Comparison of ENCODE assay signal across 13 cellular contexts in the genomic region with DNA sequence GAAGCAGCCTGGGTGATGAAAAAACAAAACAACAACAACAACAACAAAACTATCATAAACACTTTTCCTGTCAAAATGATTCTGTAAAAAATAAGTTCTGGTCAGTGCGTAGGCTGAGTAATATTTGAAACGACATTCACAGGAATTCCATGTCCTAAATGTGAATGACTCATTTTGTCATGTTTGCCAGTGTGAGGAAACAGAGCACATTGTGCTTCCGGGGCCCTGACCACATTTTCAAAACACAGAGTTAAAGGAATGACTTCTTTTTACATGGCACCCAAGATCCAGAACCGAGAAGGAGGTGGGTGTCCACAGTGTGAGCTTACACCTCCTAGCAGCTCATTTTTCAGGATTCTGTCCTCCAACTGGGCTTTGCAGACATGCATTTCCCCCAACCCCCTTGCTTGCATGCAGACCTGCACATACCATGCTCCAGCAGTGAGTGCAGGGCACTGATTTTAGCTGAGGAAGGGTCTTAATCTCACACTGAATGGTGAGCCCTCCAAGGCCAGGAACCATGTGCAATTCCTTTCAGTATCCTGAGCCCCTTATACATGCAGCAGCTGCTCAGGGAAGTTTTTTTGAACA. TPM values are rescaled to one million over a fixed set of nuclear protein-coding genes. Genes with fewer than 3 reads are reported as not detected.
A peak's percentile ranks its signal among the peaks of the same experiment; 100 is the strongest.
DNase-seq lines count a peak whose midpoint lies in the region; ATAC-seq, FAIRE-seq and TF ChIP-seq lines count a peak whose summit lies in the region.
"Had no signal": no experiment of that assay in that cellular context is flagged by ENCODE, and none has a peak within 500 bp of the region (broad histone marks: within the 10 kb centered on the region; RNA-seq: fewer than 3 reads in every experiment).

No MANE protein-coding gene starts in this region.

- H3K9me3 Mint-ChIP-seq in Caco-2 (ENCODE audit: unreplicated experiment): no peaks in the 10 kb centered on the region
- H3K9me3 Mint-ChIP-seq: memory B cell had no signal

- H3K79me2 ChIP-seq in GM23248 (ENCODE audit: insufficient read depth) (no peaks in the 10 kb centered on the region), hepatocyte (peaks cover 43% of the 10 kb centered on the region)

- intact Hi-C loops in Caco-2 (cut with micrococcal nuclease; ENCODE audit: unreplicated experiment): loop anchor here (5.0 kb wide), 1 partner anchor 178 kb away; no protein-coding TSS in a partner anchor

- no peak overlapping the region for H3K27ac ChIP-seq in GM23248
- peak overlapping the region; percentile 81 for H3K27ac ChIP-seq in hepatocyte
- H3K27ac ChIP-seq in small intestine (ENCODE audit: low read depth in 1 of 2, low read length in 1 of 2): peak overlapping the region; percentile 93

- TF ChIP-seq CTCF in hepatocyte (IDR thresholded peaks at IDR 0.05; ENCODE audit: poor library complexity) (no peak), Caco-2 (IDR thresholded peaks at IDR 0.05; ENCODE audit: insufficient read depth in 1 of 2, low read depth in 1 of 2, low read length in 1 of 2, severe bottlenecking in 1 of 2, unreplicated experiment in 1 of 2) (no peak)

- no peak overlapping the region for H3K4me3 ChIP-seq in GM23248
- no peak overlapping the region for H3K4me3 ChIP-seq in hepatocyte
- peak overlapping the region in 1 of 2 donors; percentile 67 for H3K4me3 ChIP-seq in small intestine (ENCODE audit: low read depth in 1 of 2, low read length in 2 of 2)
- no peak overlapping the region for H3K4me3 ChIP-seq in Caco-2 (ENCODE audit: low read depth, low read length)

- DNase-seq in GM23248 (peak; percentile 74), SW480 (ENCODE audit: low spot score) (peak; percentile 71), hepatocyte (ENCODE audit: low spot score) (no peak), small intestine (peak; percentile 60), Caco-2 (no peak), NCI-H69 (lab: John Stamatoyannopoulos, UW) (no peak)
- DNase-seq: DMS153 had no signal

- no peaks in the 10 kb centered on the region for H3K36me3 ChIP-seq in GM23248 (ENCODE audit: low read depth)
- H3K36me3 ChIP-seq in hepatocyte (replicated peaks; ENCODE audit: insufficient read depth, low read depth): no peaks in the 10 kb centered on the region
- no peaks in the 10 kb centered on the region for H3K36me3 ChIP-seq in small intestine (ENCODE audit: control insufficient read depth in 2 of 2, insufficient read depth in 2 of 2, low read length in 2 of 2)
- H3K36me3 ChIP-seq in Caco-2 (ENCODE audit: control insufficient read depth, insufficient read depth, low read length): no peaks in the 10 kb centered on the region

- H3K36me3 Mint-ChIP-seq in Caco-2 (ENCODE audit: insufficient read depth, unreplicated experiment): no peaks in the 10 kb centered on the region
- H3K36me3 Mint-ChIP-seq: memory B cell had no signal

- CTCF ChIA-PET in Caco-2 (lab: Charles Lee): no interaction called here

- H3K4me2 ChIP-seq in GM23248 (ENCODE audit: unreplicated experiment): no peak overlapping the region
- peak overlapping the region; percentile 69 for H3K4me2 ChIP-seq in hepatocyte

- peaks cover 5% of the 10 kb centered on the region; the same call in 1 of the 2 replicates for H3K27me3 ChIP-seq in GM23248 (replicated peaks; ENCODE audit: insufficient read depth)
- no peaks in the 10 kb centered on the region for H3K27me3 ChIP-seq in hepatocyte
- H3K27me3 ChIP-seq in small intestine (ENCODE audit: control insufficient read depth in 2 of 2, insufficient read depth in 2 of 2, low read length in 2 of 2): no peaks in the 10 kb centered on the region
- no peaks in the 10 kb centered on the region for H3K27me3 ChIP-seq in Caco-2 (replicated peaks; ENCODE audit: control insufficient read depth, insufficient read depth, low read length)

- FAIRE-seq in small intestine (lab: Jason Lieb, UNC): no peak
- FAIRE-seq: GM18507 had no signal

- no TSS peak for BruUV-seq in Caco-2 (replicated peaks; lab: Mats Ljungman, UMichigan)

- H3K9me2 ChIP-seq in GM23248 (ENCODE audit: insufficient read depth) (no peaks in the 10 kb centered on the region), hepatocyte (replicated peaks; ENCODE audit: insufficient read depth) (no peaks in the 10 kb centered on the region)

- ATAC-seq in HG03439 (IDR thresholded peaks at IDR 0.05; ENCODE audit: unreplicated experiment) (no peak), HG03432 (IDR thresholded peaks at IDR 0.05; ENCODE audit: unreplicated experiment) (no peak)

- 20 to 22% methylated on average over 4 of the region's 4 CpGs for WGBS in GM23248 (ENCODE audit: low coverage in 1 of 2, low lambda C conversion rate in 2 of 2, missing lambda C conversion rate in 2 of 2), 2 experiments
- 46% methylated on average over 4 of the region's 4 CpGs for WGBS in hepatocyte (ENCODE audit: low lambda C conversion rate, missing lambda C conversion rate)
- 9 to 26% (median 25%) methylated on average over 4 of the region's 4 CpGs for WGBS in small intestine, 3 donors

- H3K4me1 ChIP-seq in GM23248 (ENCODE audit: insufficient read depth): peaks cover 9% of the 10 kb centered on the region
- no peaks in the 10 kb centered on the region for H3K4me1 ChIP-seq in hepatocyte (ENCODE audit: insufficient read depth)
- H3K4me1 ChIP-seq in small intestine (ENCODE audit: control insufficient read depth in 2 of 2, insufficient read depth in 1 of 2, low read depth in 1 of 2, low read length in 1 of 2): peaks cover 5 to 6% of the 10 kb centered on the region in 2 donors
- peaks cover 21% of the 10 kb centered on the region for H3K4me1 ChIP-seq in Caco-2

- no peak overlapping the region for H3K4me3 Mint-ChIP-seq in Caco-2 (ENCODE audit: unreplicated experiment)
- H3K4me3 Mint-ChIP-seq: memory B cell had no signal

- H4K20me1 ChIP-seq in GM23248 (ENCODE audit: insufficient read depth): no peaks in the 10 kb centered on the region
- H4K20me1 ChIP-seq in hepatocyte (ENCODE audit: insufficient read depth, poor library complexity, severe bottlenecking): no peaks in the 10 kb centered on the region

- H2AFZ ChIP-seq in GM23248 (no peak overlapping the region; the same call in 1 of the 2 replicates), hepatocyte (no peak overlapping the region)

- H3K27me3 Mint-ChIP-seq in Caco-2 (ENCODE audit: insufficient read depth, unreplicated experiment): no peaks in the 10 kb centered on the region

- POLR2A ChIA-PET in Caco-2 (lab: Charles Lee): no interaction called here

- no peak overlapping the region for H3K27ac Mint-ChIP-seq in Caco-2 (ENCODE audit: unreplicated experiment)
- H3K27ac Mint-ChIP-seq: memory B cell had no signal

- H3K4me1 Mint-ChIP-seq in Caco-2 (ENCODE audit: low read depth, unreplicated experiment): peaks cover 6% of the 10 kb centered on the region
- H3K4me1 Mint-ChIP-seq: memory B cell had no signal

- no peaks in the 10 kb centered on the region for H3K9me3 ChIP-seq in GM23248 (ENCODE audit: low read depth)
- H3K9me3 ChIP-seq in hepatocyte (ENCODE audit: low read depth): no peaks in the 10 kb centered on the region
- no peaks in the 10 kb centered on the region for H3K9me3 ChIP-seq in small intestine (ENCODE audit: control insufficient read depth, low read depth)
- no peaks in the 10 kb centered on the region for H3K9me3 ChIP-seq in Caco-2

- in situ Hi-C loops in GM23248 (cut with MboI): no loop called here

- H3K9ac ChIP-seq in GM23248: no peak overlapping the region

- H3F3A ChIP-seq in GM23248 (ENCODE audit: insufficient read depth): no peaks in the 10 kb centered on the region

RNA-seq across cellular contexts. Expression of a gene that starts 3.0 kb away (rescaled TPM):
- total RNA-seq in GM23248 (2014; rRNA removed; shearing (Covaris generic)): not detected in 2 replicates
- polyA plus RNA-seq in GM23248 (2016; fragmentation: Nextera tagmentation; extraction: Ambion mirVana) (not detected in 2 replicates), hepatocyte (13.5 and 21.5 TPM in 2 replicates), small intestine (100 to 1,000 TPM in 1 of 3 donors, 10 to 100 TPM in 2; 72.0 to 102 (median 84.5) TPM)
- total RNA-seq in hepatocyte (49.0 and 52.8 TPM in 2 replicates), Caco-2 (2022) (0.93 and 1.1 TPM in 2 replicates)
- total RNA-seq: activated CD8-positive, alpha-beta memory T cell treated with anti-CD3 and anti-CD28 coated beads for 36 hours had no signal
- polyA plus RNA-seq: esophagus had no signal

RNA-seq across cellular contexts. Expression of a gene that starts 17.2 kb away (rescaled TPM):
- total RNA-seq in GM23248 (2014; rRNA removed; shearing (Covaris generic)): 2.7 and 3.0 TPM in 2 replicates
- polyA plus RNA-seq in GM23248 (2016; fragmentation: Nextera tagmentation; extraction: Ambion mirVana): 4.0 and 4.7 TPM in 2 replicates
- 4.1 and 10.1 TPM in 2 replicates for total RNA-seq in hepatocyte
- 3.2 and 5.0 TPM in 2 replicates for polyA plus RNA-seq in hepatocyte
- 1 to 10 TPM; 2.7 to 8.8 (median 3.5) TPM for polyA plus RNA-seq in small intestine
- 0.46 and 0.50 TPM in 2 replicates for total RNA-seq in Caco-2 (2022)

Comparison
In these comparisons a context has a peak if more than half of its experiments do, and no peak if none do; other contexts are left out.
1. DNase-seq: peak in GM23248 (single experiment), SW480 (single experiment) and small intestine (single experiment); none in hepatocyte (single experiment), Caco-2 (0 of 2) and NCI-H69 (single experiment).
2. RNA of a gene that starts 3.0 kb away (total RNA-seq): 49.0 to 52.8 TPM in hepatocyte; 0.93 to 1.1 TPM in Caco-2 and not detected in GM23248; every median in the first group is over 10 times any median in the second.